ENCODE assay signal across 8 cellular contexts in genomic region chr4:81040175-81040659, GRCh38. TPM values are rescaled to one million over a fixed set of nuclear protein-coding genes. Genes with fewer than 3 reads are reported as not detected.
A peak's percentile ranks its signal among the peaks of the same experiment; 100 is the strongest.
DNase-seq lines count a peak whose midpoint lies in the region; ATAC-seq lines count a peak whose summit lies in the region.

No MANE protein-coding gene starts in this region.

- H3K9me3 Mint-ChIP-seq in stimulated activated naive CD8-positive, alpha-beta T cell treated with anti-CD3 and anti-CD28 coated beads, Interleukin-15, amount 100 ng/mL, for 72 hours, result no peaks in the 10 kb centered on the region
- no peaks in the 10 kb centered on the region for H3K9me3 Mint-ChIP-seq in stimulated activated naive B cell treated with anti-CD40 and anti-IgM and Interleukin-4, amounts not matched to agents 10 μg/mL and 1 μg/mL and 100 μg/mL, for 72 hours
- no peaks in the 10 kb centered on the region for H3K9me3 Mint-ChIP-seq in activated naive CD4-positive, alpha-beta T cell treated with anti-CD3 and anti-CD28 coated beads, Interleukin-2, amount 50 U/mL, for 72 hours

- in situ Hi-C loops in SK-MEL-5 (cut with HindIII; ENCODE audit: low pct_unique_long_range_greater_than_20kb, low sequenced_read_pairs), result no loop called here

- DNase-seq in stimulated activated naive CD8-positive, alpha-beta T cell treated with anti-CD3 and anti-CD28 coated beads, Interleukin-15, Interleukin-2, amounts not matched to agents 100 U/mL and 50 U/mL, for 24 hours, result no peak
- DNase-seq in stimulated activated naive CD8-positive, alpha-beta T cell treated with anti-CD3 and anti-CD28 coated beads, Interleukin-15, amount 100 ng/mL, for 72 hours, result no peak
- DNase-seq in HT-29 (ENCODE audit: low spot score) (peak; percentile 80), SK-MEL-5 (ENCODE audit: low read depth, low spot score) (peak; percentile 49), germinal center (ENCODE audit: low spot score) (peak; percentile 29)
- DNase-seq in stimulated activated naive B cell treated with anti-CD40 and anti-IgM and Interleukin-4, amounts not matched to agents 10 μg/mL and 1 μg/mL and 100 μg/mL, for 72 hours, result no peak
- DNase-seq in activated naive CD4-positive, alpha-beta T cell treated with anti-CD3 and anti-CD28 coated beads, Interleukin-2, amount 50 U/mL, for 72 hours (ENCODE audit: low spot score in 2 of 2), result no peak
- DNase-seq in stimulated activated CD4-positive, alpha-beta T cell treated with anti-CD3 and anti-CD28 coated beads, Interleukin-1b, Interleukin-23, amount 100 ng/mL, for 48 hours, result no peak

- H3K36me3 Mint-ChIP-seq in stimulated activated naive B cell treated with anti-CD40 and anti-IgM and Interleukin-4, amounts not matched to agents 10 μg/mL and 1 μg/mL and 100 μg/mL, for 72 hours, result no peaks in the 10 kb centered on the region
- H3K36me3 Mint-ChIP-seq in activated naive CD4-positive, alpha-beta T cell treated with anti-CD3 and anti-CD28 coated beads, Interleukin-2, amount 50 U/mL, for 72 hours, result no peaks in the 10 kb centered on the region

- no peaks in the 10 kb centered on the region for H3K4me1 Mint-ChIP-seq in stimulated activated naive CD8-positive, alpha-beta T cell treated with anti-CD3 and anti-CD28 coated beads, Interleukin-15, amount 100 ng/mL, for 72 hours
- peaks cover 8 to 19% of the 10 kb centered on the region in 2 donors for H3K4me1 Mint-ChIP-seq in stimulated activated naive B cell treated with anti-CD40 and anti-IgM and Interleukin-4, amounts not matched to agents 10 μg/mL and 1 μg/mL and 100 μg/mL, for 72 hours

- no peak overlapping the region for H3K27ac Mint-ChIP-seq in stimulated activated naive CD8-positive, alpha-beta T cell treated with anti-CD3 and anti-CD28 coated beads, Interleukin-15, amount 100 ng/mL, for 72 hours
- no peak overlapping the region for H3K27ac Mint-ChIP-seq in stimulated activated naive B cell treated with anti-CD40 and anti-IgM and Interleukin-4, amounts not matched to agents 10 μg/mL and 1 μg/mL and 100 μg/mL, for 72 hours
- no peak overlapping the region for H3K27ac Mint-ChIP-seq in activated naive CD4-positive, alpha-beta T cell treated with anti-CD3 and anti-CD28 coated beads, Interleukin-2, amount 50 U/mL, for 72 hours

- H3K27me3 Mint-ChIP-seq in stimulated activated naive CD8-positive, alpha-beta T cell treated with anti-CD3 and anti-CD28 coated beads, Interleukin-15, amount 100 ng/mL, for 72 hours, result no peaks in the 10 kb centered on the region
- no peaks in the 10 kb centered on the region for H3K27me3 Mint-ChIP-seq in stimulated activated naive B cell treated with anti-CD40 and anti-IgM and Interleukin-4, amounts not matched to agents 10 μg/mL and 1 μg/mL and 100 μg/mL, for 72 hours

- ATAC-seq in stimulated activated naive CD8-positive, alpha-beta T cell treated with anti-CD3 and anti-CD28 coated beads, Interleukin-15, Interleukin-2, amounts not matched to agents 100 U/mL and 50 U/mL, for 24 hours, result peak; percentile 36
- no peak for ATAC-seq in stimulated activated naive CD8-positive, alpha-beta T cell treated with anti-CD3 and anti-CD28 coated beads, Interleukin-15, amount 100 ng/mL, for 72 hours
- ATAC-seq in stimulated activated naive B cell treated with anti-CD40 and anti-IgM and Interleukin-4, amounts not matched to agents 10 μg/mL and 1 μg/mL and 100 μg/mL, for 72 hours (replicated peaks), result peak; percentile 53 to 62
- no peak for ATAC-seq in activated naive CD4-positive, alpha-beta T cell treated with anti-CD3 and anti-CD28 coated beads, Interleukin-2, amount 50 U/mL, for 72 hours

- no peak overlapping the region for H3K4me3 Mint-ChIP-seq in stimulated activated naive CD8-positive, alpha-beta T cell treated with anti-CD3 and anti-CD28 coated beads, Interleukin-15, amount 100 ng/mL, for 72 hours
- H3K4me3 Mint-ChIP-seq in stimulated activated naive B cell treated with anti-CD40 and anti-IgM and Interleukin-4, amounts not matched to agents 10 μg/mL and 1 μg/mL and 100 μg/mL, for 72 hours, result no peak overlapping the region

RNA-seq across cellular contexts. Expression of gene BMP3, which starts 9.7 kb away (rescaled TPM):
- not detected in 2 replicates for total RNA-seq in HT-29 (2014; rRNA removed; shearing (Covaris generic))
- total RNA-seq in SK-MEL-5 (2014; rRNA removed; shearing (Covaris generic)), result not detected in 2 replicates
- polyA plus RNA-seq in SK-MEL-5 (2015; cell fraction: cytosol; rRNA removed), result not detected in 2 replicates
- polyA plus RNA-seq in SK-MEL-5 (2015; cell fraction: nucleus; rRNA removed), result not detected in 2 replicates
- not detected for total RNA-seq in activated naive CD4-positive, alpha-beta T cell treated with anti-CD3 and anti-CD28 coated beads, Interleukin-2, amount 50 U/mL, for 72 hours

Comparison
In these comparisons a context has a peak if more than half of its experiments do, and no peak if none do; other contexts are left out.
1. ATAC-seq: peak in stimulated activated naive CD8-positive, alpha-beta T cell treated with anti-CD3 and anti-CD28 coated beads, Interleukin-15, Interleukin-2, amounts not matched to agents 100 U/mL and 50 U/mL, for 24 hours (single experiment) and stimulated activated naive B cell treated with anti-CD40 and anti-IgM and Interleukin-4, amounts not matched to agents 10 μg/mL and 1 μg/mL and 100 μg/mL, for 72 hours (2 of 2); none in stimulated activated naive CD8-positive, alpha-beta T cell treated with anti-CD3 and anti-CD28 coated beads, Interleukin-15, amount 100 ng/mL, for 72 hours (single experiment) and activated naive CD4-positive, alpha-beta T cell treated with anti-CD3 and anti-CD28 coated beads, Interleukin-2, amount 50 U/mL, for 72 hours (0 of 2).
2. DNase-seq: peak in HT-29 (single experiment), SK-MEL-5 (single experiment) and germinal center (single experiment); none in stimulated activated naive CD8-positive, alpha-beta T cell treated with anti-CD3 and anti-CD28 coated beads, Interleukin-15, Interleukin-2, amounts not matched to agents 100 U/mL and 50 U/mL, for 24 hours (single experiment), stimulated activated naive CD8-positive, alpha-beta T cell treated with anti-CD3 and anti-CD28 coated beads, Interleukin-15, amount 100 ng/mL, for 72 hours (0 of 2), stimulated activated naive B cell treated with anti-CD40 and anti-IgM and Interleukin-4, amounts not matched to agents 10 μg/mL and 1 μg/mL and 100 μg/mL, for 72 hours (single experiment), activated naive CD4-positive, alpha-beta T cell treated with anti-CD3 and anti-CD28 coated beads, Interleukin-2, amount 50 U/mL, for 72 hours (0 of 2) and stimulated activated CD4-positive, alpha-beta T cell treated with anti-CD3 and anti-CD28 coated beads, Interleukin-1b, Interleukin-23, amount 100 ng/mL, for 48 hours (single experiment).